Comparison of ENCODE assay signal across 8 cellular contexts in the genomic region with DNA sequence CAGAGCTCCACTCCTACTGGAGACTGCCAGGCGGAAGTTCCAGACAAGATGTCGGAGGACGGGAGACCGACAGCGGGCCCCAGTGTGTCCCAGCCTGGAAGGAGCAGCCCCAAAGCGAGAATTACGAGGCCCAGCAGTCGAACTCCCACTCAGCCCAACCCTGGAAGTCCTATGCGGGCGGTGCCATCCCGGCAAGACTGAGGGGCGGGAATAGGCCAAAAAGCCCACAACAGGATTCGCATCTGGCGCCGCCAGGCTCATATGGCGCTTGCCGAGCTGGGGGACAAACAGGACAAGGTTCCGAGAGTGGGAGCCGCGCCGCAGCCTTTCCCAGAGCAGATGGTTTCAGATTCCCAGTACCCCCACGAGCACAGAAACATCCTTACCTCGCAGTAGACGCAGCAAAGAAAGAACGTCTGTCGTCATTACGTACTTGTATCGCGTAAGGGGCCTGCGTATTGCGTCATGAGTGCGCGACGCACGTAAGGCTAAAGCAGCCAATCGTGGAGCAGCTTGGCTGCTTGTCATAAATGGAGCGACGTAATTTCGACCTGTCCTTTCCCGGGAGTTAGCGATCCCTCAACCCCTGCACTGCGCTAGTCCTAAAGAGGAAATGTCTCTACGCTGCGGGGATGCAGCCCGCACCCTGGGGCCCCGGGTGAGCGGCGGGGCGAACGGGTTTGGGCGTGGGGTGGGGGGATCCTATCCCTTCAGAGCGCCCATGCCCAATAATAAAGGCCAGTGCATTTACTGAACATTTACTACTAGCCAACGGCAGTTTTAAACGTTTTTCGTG.
DNase-seq lines count a peak whose midpoint lies in the region; ATAC-seq and FAIRE-seq lines count a peak whose summit lies in the region.

Gene LIAS (plus strand): TSS at position 552 of the 796 bp plus-strand sequence. CDS start 62 bp downstream, at position 614.
Gene RPL9 (minus strand): TSS at position 418 of the 796 bp plus-strand sequence. CDS start 483 bp downstream, outside the sequence.

- peak; percentile 79 for ATAC-seq in GM21367 (IDR thresholded peaks at IDR 0.05; ENCODE audit: unreplicated experiment)
- peak; percentile 83 for ATAC-seq in effector memory CD8-positive, alpha-beta T cell (replicated peaks)

- peak within 1 kb of the TSS; percentile 99 to 100 for H3K27ac Mint-ChIP-seq in effector memory CD8-positive, alpha-beta T cell

- peak; percentile 98 for FAIRE-seq in HTR-8/SVneo (lab: Jason Lieb, UNC)

- H3K36me3 Mint-ChIP-seq in effector memory CD8-positive, alpha-beta T cell (ENCODE audit: insufficient read depth), result peaks cover 63% of the 10 kb centered on the region

- DNase-seq in COLO829 (ENCODE audit: low spot score) (peak; percentile 98), HTR-8/SVneo (ENCODE audit: insufficient read length, low spot score) (peak; percentile 97), NOMO-1 treated with dmso at 0.1 percent for 144 hours (lab: John Stamatoyannopoulos, UW; ENCODE audit: unreplicated experiment) (peak; percentile 94), medulla oblongata (ENCODE audit: extremely low spot score) (peak; percentile 96)
- DNase-seq in activated CD8-positive, alpha-beta memory T cell treated with anti-CD3 and anti-CD28 coated beads for 48 hours (ENCODE audit: low read depth in 2 of 3, low spot score in 2 of 3), result peak; percentile 83 to 94 (median 83)
- DNase-seq in effector memory CD8-positive, alpha-beta T cell, result peak; percentile 92 to 95 (median 93)
- DNase-seq in stimulated activated CD8-positive, alpha-beta memory T cell treated with anti-CD3 and anti-CD28 coated beads, Interleukin-12 subunit alpha, Interleukin-12 subunit beta, amount 100 ng/mL, for 1 hour (ENCODE audit: low read depth), result peak; percentile 93

- H3K27me3 Mint-ChIP-seq in effector memory CD8-positive, alpha-beta T cell, result no peaks in the 10 kb centered on the region

- no peaks in the 10 kb centered on the region for H3K9me3 Mint-ChIP-seq in effector memory CD8-positive, alpha-beta T cell

- H3K4me3 Mint-ChIP-seq in effector memory CD8-positive, alpha-beta T cell, result peak within 1 kb of the TSS; percentile 94 to 96

- H3K4me1 Mint-ChIP-seq in effector memory CD8-positive, alpha-beta T cell (ENCODE audit: low read depth in 2 of 2), result peaks cover 22 to 34% of the 10 kb centered on the region in 2 donors

Comparison
In these comparisons a context has a peak if more than half of its experiments do, and no peak if none do; other contexts are left out.
1. Peak in every context shown above with its lines: DNase-seq and ATAC-seq.